Comparison of ENCODE assay signal across 1 cellular context in genomic region chr9:76459691-76460635, GRCh38.
TF ChIP-seq lines count a peak whose summit lies in the region.

No MANE protein-coding gene starts in this region.

TF ChIP-seq in H1, 55 proteins besides CTCF, POLR2A, EP300 and RAD21:
- TF ChIP-seq EZH2 (IDR thresholded peaks at IDR 0.05; ENCODE audit: low read depth, low read length, severe bottlenecking) (peak; percentile 18), POLR2AphosphoS5 (IDR thresholded peaks at IDR 0.05; ENCODE audit: low read depth, low read length) (no peak), CEBPB (IDR thresholded peaks at IDR 0.05; ENCODE audit: low read depth, low read length) (peak; percentile 76)
